ENCODE assay signal across 1 cellular context in the genomic region with DNA sequence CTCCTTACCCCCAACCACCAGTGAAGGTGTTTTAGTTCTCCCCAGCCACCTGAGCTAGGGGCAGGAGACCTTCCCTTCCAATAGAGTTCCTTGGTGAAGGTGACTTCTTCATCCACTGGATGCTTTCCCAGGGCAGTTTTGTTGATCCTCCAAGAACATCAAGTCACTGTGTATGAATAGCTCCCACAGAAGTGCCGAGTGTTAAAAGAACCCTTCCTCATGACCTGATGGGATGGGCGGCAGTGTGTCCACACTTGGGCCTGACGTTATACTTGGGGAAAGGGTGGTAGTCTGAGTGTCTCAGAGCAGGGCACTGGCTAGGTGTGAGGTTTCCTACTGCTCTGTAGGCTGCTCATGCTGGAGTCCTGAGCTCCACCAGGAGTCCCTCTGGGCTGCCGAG.
TF ChIP-seq lines count a peak whose summit lies in the region.

No MANE protein-coding gene starts in this region.

TF ChIP-seq in IMR-90, 13 proteins besides CTCF, POLR2A, EP300 and RAD21:
- no peak for TF ChIP-seq FOS (IDR thresholded peaks at IDR 0.05; ENCODE audit: low read depth, low read length)
TF ChIP-seq in IMR-90: peak in this region for 0.
